8 cellular contexts compared by ENCODE assay signal in the genomic region with DNA sequence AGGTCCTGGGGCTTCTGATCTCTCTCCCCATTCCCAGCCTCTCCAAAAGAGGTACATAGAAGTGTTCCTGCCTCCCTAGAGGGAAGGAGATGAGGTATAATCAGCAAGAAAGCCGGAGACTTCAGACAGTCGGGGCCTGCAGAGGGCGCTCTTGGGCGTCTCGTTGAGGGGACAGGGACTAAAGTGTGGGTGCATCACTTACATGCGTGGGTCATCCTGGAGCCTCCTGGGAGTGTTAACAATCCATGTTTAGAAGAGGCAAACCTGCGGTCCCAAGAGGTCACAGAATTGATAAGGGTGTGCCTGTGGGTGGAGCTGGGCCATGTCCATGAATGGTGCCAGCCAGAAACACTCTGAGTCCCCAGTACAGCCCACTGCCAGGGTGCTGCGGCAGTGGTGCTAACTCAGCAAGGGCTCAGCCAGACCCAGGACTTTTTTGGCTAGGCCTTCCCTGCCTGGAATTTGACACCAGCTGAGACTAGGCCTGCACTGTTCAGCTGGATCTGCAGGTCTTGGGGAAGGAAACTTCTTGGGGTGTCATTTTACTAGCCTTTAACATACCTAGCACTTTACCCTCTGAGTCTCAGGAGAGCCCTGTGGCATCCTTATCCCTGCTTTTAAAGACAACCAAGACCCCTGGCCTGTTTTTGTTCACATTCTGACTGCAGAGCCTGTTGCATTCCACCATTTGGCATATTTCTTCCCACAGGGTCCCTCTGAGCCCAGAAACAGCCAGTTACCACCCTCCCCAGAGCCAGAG. TPM values are rescaled to one million over a fixed set of nuclear protein-coding genes. Genes with fewer than 3 reads are reported as not detected.
DNase-seq lines count a peak whose midpoint lies in the region; ATAC-seq and TF ChIP-seq lines count a peak whose summit lies in the region.

No MANE protein-coding gene starts in this region.

- H3K27ac ChIP-seq in naive thymus-derived CD4-positive, alpha-beta T cell (ENCODE audit: low read depth, low read length): no peak overlapping the region

- H3K4me3 Mint-ChIP-seq in T-cell (no peak overlapping the region), chondrocyte (ENCODE audit: unreplicated experiment) (no peak overlapping the region)
- no peak overlapping the region for H3K4me3 Mint-ChIP-seq in naive thymus-derived CD4-positive, alpha-beta T cell

- CTCF ChIA-PET in T-cell (lab: Charles Lee): interaction anchor here in 1 of 2 donors (1.1 kb wide), 1 partner anchor 23 kb away, joined by 3 read pairs; no protein-coding TSS in a partner anchor
- CTCF ChIA-PET in naive thymus-derived CD4-positive, alpha-beta T cell (lab: Charles Lee): interaction anchor here (0.7 to 3.0 kb wide), 3 partner anchors 10 to 18 kb away, joined by 3 to 9 read pairs (median 4); partner anchors contain the start of gene SDF2L1

- intact Hi-C loops in naive thymus-derived CD4-positive, alpha-beta T cell (cut with micrococcal nuclease): loop anchor here in 1 of 2 donors (2.0 kb wide), 1 partner anchor 19 kb away; the partner anchor contains the start of gene SDF2L1

- H3K36me3 Mint-ChIP-seq in T-cell: peaks cover 18% of the 10 kb centered on the region
- peaks cover 2% of the 10 kb centered on the region for H3K36me3 Mint-ChIP-seq in chondrocyte (ENCODE audit: low read depth)
- peaks cover 0 to 25% (median 6%) of the 10 kb centered on the region in 5 donors for H3K36me3 Mint-ChIP-seq in naive thymus-derived CD4-positive, alpha-beta T cell

- TF ChIP-seq CTCF in chondrocyte (IDR thresholded peaks at IDR 0.05): peak; percentile 76

- peaks cover 0 to 50% (median 6%) of the 10 kb centered on the region in 3 experiments for H3K36me3 ChIP-seq in naive thymus-derived CD4-positive, alpha-beta T cell (ENCODE audit: control insufficient read depth in 2 of 3, insufficient read depth in 3 of 3, low read length in 3 of 3)

- H3K4me1 Mint-ChIP-seq in T-cell: peaks cover 44 to 54% (median 53%) of the 10 kb centered on the region in 3 donors
- H3K4me1 Mint-ChIP-seq in chondrocyte (ENCODE audit: low read depth): peaks cover 64% of the 10 kb centered on the region
- peaks cover 28 to 57% (median 44%) of the 10 kb centered on the region in 7 donors for H3K4me1 Mint-ChIP-seq in naive thymus-derived CD4-positive, alpha-beta T cell

- POLR2A ChIA-PET in T-cell (lab: Charles Lee): no interaction called here
- POLR2A ChIA-PET in naive thymus-derived CD4-positive, alpha-beta T cell (lab: Charles Lee): interaction anchor here (1.0 kb wide), 1 partner anchor 19 kb away, joined by 4 read pairs; no protein-coding TSS in a partner anchor

- peak; percentile 57 for DNase-seq in activated CD4-positive, CD25-positive, alpha-beta regulatory T cell treated with anti-CD3 and anti-CD28 coated beads, Interleukin-2, amount 50 U/mL, for 72 hours
- DNase-seq in T-cell: peak in 16 of 34 experiments; percentile 20 to 53 (median 34)
- DNase-seq in chondrocyte (ENCODE audit: low spot score): no peak
- peak in 6 of 9 donors; percentile 23 to 48 (median 26) for DNase-seq in naive thymus-derived CD4-positive, alpha-beta T cell

- H3K27me3 Mint-ChIP-seq in T-cell (no peaks in the 10 kb centered on the region), chondrocyte (ENCODE audit: low read depth) (no peaks in the 10 kb centered on the region)
- no peaks in the 10 kb centered on the region for H3K27me3 Mint-ChIP-seq in naive thymus-derived CD4-positive, alpha-beta T cell

- H3K4me1 ChIP-seq in naive thymus-derived CD4-positive, alpha-beta T cell (ENCODE audit: control insufficient read depth in 2 of 2, insufficient read depth in 2 of 2, low read length in 2 of 2): peaks cover 6 to 26% of the 10 kb centered on the region in 2 donors

- H3K4me3 ChIP-seq in naive thymus-derived CD4-positive, alpha-beta T cell (ENCODE audit: low read length): no peak overlapping the region

- H3K9me3 Mint-ChIP-seq in T-cell (no peaks in the 10 kb centered on the region), chondrocyte (ENCODE audit: low read depth) (no peaks in the 10 kb centered on the region)
- H3K9me3 Mint-ChIP-seq in naive thymus-derived CD4-positive, alpha-beta T cell: no peaks in the 10 kb centered on the region

- H3K9me3 ChIP-seq in naive thymus-derived CD4-positive, alpha-beta T cell (ENCODE audit: control insufficient read depth in 2 of 3, low read length in 3 of 3): no peaks in the 10 kb centered on the region

- no peaks in the 10 kb centered on the region for H3K27me3 ChIP-seq in naive thymus-derived CD4-positive, alpha-beta T cell (ENCODE audit: control insufficient read depth in 2 of 2, insufficient read depth in 2 of 2, low read length in 2 of 2)

- ATAC-seq in activated CD4-positive, CD25-positive, alpha-beta regulatory T cell treated with anti-CD3 and anti-CD28 coated beads, Interleukin-2, amount 50 U/mL, for 24 hours: no peak
- ATAC-seq in T-cell (replicated peaks in 1 of 4): no peak
- peak; percentile 40 for ATAC-seq in naive thymus-derived CD4-positive, alpha-beta T cell
- no peak for ATAC-seq in GM21528 (IDR thresholded peaks at IDR 0.05; ENCODE audit: low FRiP score, unreplicated experiment)
- ATAC-seq in HG03139 (IDR thresholded peaks at IDR 0.05; ENCODE audit: unreplicated experiment): no peak
- no peak for ATAC-seq in GM19035 (IDR thresholded peaks at IDR 0.05; ENCODE audit: unreplicated experiment)

- H3K27ac Mint-ChIP-seq in T-cell: peak overlapping the region; percentile 39 to 92
- peak overlapping the region; percentile 45 for H3K27ac Mint-ChIP-seq in chondrocyte (ENCODE audit: unreplicated experiment)
- H3K27ac Mint-ChIP-seq in naive thymus-derived CD4-positive, alpha-beta T cell: peak overlapping the region in 8 of 9 donors; percentile 9 to 85 (median 64)

RNA-seq across cellular contexts. Expression of gene YDJC, which starts 5.5 kb away (rescaled TPM):
- 10 to 100 TPM; 28.3 to 69.2 (median 62.2) TPM for total RNA-seq in T-cell
- 13.3 to 14.6 TPM (median 14.6 TPM) in 3 replicates for total RNA-seq in chondrocyte
- 10 to 100 TPM; 29.0 to 56.0 (median 38.0) TPM for total RNA-seq in naive thymus-derived CD4-positive, alpha-beta T cell
- polyA plus RNA-seq in naive thymus-derived CD4-positive, alpha-beta T cell: 10 to 100 TPM; 51.4 to 75.8 TPM

RNA-seq across cellular contexts. Expression of gene CCDC116, which starts 8.3 kb away (rescaled TPM):
- under 1 TPM in 4 of 5 donors, not detected in 1; 0.16 to 0.79 (median 0.66) TPM for total RNA-seq in T-cell
- total RNA-seq in chondrocyte: 0.44 to 0.85 TPM (median 0.47 TPM) in 3 replicates
- under 1 TPM in 4 of 5 experiments, not detected in 1; 0.21 to 0.43 (median 0.27) TPM for total RNA-seq in naive thymus-derived CD4-positive, alpha-beta T cell
- polyA plus RNA-seq in naive thymus-derived CD4-positive, alpha-beta T cell: not detected

RNA-seq across cellular contexts. Expression of gene SDF2L1, which starts 17.8 kb away (rescaled TPM):
- total RNA-seq in T-cell (10 to 100 TPM; 22.1 to 55.4 (median 50.2) TPM), chondrocyte (21.2 to 28.4 TPM (median 26.0 TPM) in 3 replicates)
- 10 to 100 TPM; 22.1 to 99.8 (median 31.7) TPM for total RNA-seq in naive thymus-derived CD4-positive, alpha-beta T cell
- polyA plus RNA-seq in naive thymus-derived CD4-positive, alpha-beta T cell: 10 to 100 TPM; 70.2 to 72.4 TPM

RNA-seq across cellular contexts. Expression of gene PPIL2, which starts 41.5 kb away (rescaled TPM):
- total RNA-seq in T-cell (10 to 100 TPM; 72.0 to 82.5 (median 79.4) TPM), chondrocyte (36.0 to 46.6 TPM (median 36.8 TPM) in 3 replicates)
- total RNA-seq in naive thymus-derived CD4-positive, alpha-beta T cell: 10 to 100 TPM; 69.5 to 81.8 (median 74.7) TPM
- 10 to 100 TPM; 27.1 to 46.4 TPM for polyA plus RNA-seq in naive thymus-derived CD4-positive, alpha-beta T cell

RNA-seq across cellular contexts. Expression of gene UBE2L3, which starts 56.8 kb away (rescaled TPM):
- total RNA-seq in T-cell (10 to 100 TPM; 28.4 to 38.7 (median 34.3) TPM), chondrocyte (53.2 to 57.5 TPM (median 53.7 TPM) in 3 replicates)
- 10 to 100 TPM; 22.5 to 55.0 (median 34.2) TPM for total RNA-seq in naive thymus-derived CD4-positive, alpha-beta T cell
- 100 to 1,000 TPM in 1 of 2 donors, 10 to 100 TPM in 1; 89.8 to 101 TPM for polyA plus RNA-seq in naive thymus-derived CD4-positive, alpha-beta T cell
